15 cellular contexts compared by ENCODE assay signal in the genomic region with DNA sequence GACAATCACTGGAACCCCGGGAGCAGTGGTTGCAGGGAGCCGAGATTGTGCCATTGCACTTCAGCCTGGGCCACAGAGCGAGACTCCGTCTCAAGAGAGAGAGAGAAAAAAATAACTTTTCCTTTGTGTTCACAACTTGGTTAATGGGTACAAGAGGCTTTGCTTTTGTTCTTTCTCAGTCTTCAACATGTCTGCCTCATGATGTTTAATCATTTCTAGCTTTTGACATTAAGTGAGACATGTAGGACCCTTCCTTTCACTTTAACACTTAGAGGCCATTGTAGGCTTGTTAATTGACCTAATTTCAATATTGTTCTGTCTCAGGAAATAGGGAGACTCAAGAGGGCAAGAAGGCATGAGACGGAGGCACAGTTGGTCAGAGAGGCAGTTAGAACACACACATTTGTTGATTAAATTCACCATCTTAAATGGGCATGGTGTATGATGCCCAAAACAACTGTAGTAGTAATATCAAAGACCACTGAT.
"Had no signal": no experiment of that assay in that cellular context is flagged by ENCODE, and none has a peak within 500 bp of the region (broad histone marks: within the 10 kb centered on the region; RNA-seq: fewer than 3 reads in every experiment).

No MANE protein-coding gene starts in this region.

- H3K4me3 Mint-ChIP-seq: activated CD4-positive, alpha-beta memory T cell treated with anti-CD3 and anti-CD28 coated beads, Interleukin-2, amount 10 ng/mL, durations not matched to agents 7 days and 5 days; activated CD4-positive, alpha-beta T cell treated with anti-CD3 and anti-CD28 coated beads for 36 hours; activated naive CD4-positive, alpha-beta T cell treated with anti-CD3 and anti-CD28 coated beads, Interleukin-2, amount 50 U/mL, for 24 hours; naive thymus-derived CD8-positive, alpha-beta T cell; stimulated activated effector memory CD8-positive, alpha-beta T cell treated with anti-CD3 and anti-CD28 coated beads, Interleukin-12 subunit alpha, Interleukin-12 subunit beta, amount 100 ng/mL, for 72 hours had no signal

- H3K4me3 ChIP-seq: adrenal gland, gastrocnemius medialis, heart right ventricle, left lung, thyroid gland had no signal

- H3K9me3 Mint-ChIP-seq: activated CD4-positive, alpha-beta memory T cell treated with anti-CD3 and anti-CD28 coated beads, Interleukin-2, amount 10 ng/mL, durations not matched to agents 7 days and 5 days; activated naive CD4-positive, alpha-beta T cell treated with anti-CD3 and anti-CD28 coated beads, Interleukin-2, amount 50 U/mL, for 24 hours; naive thymus-derived CD8-positive, alpha-beta T cell; stimulated activated effector memory CD8-positive, alpha-beta T cell treated with anti-CD3 and anti-CD28 coated beads, Interleukin-12 subunit alpha, Interleukin-12 subunit beta, amount 100 ng/mL, for 72 hours had no signal

- H3K36me3 ChIP-seq: adrenal gland, gastrocnemius medialis, heart right ventricle, left lung, thyroid gland had no signal

- H3K36me3 Mint-ChIP-seq: activated naive CD4-positive, alpha-beta T cell treated with anti-CD3 and anti-CD28 coated beads, Interleukin-2, amount 50 U/mL, for 24 hours; naive thymus-derived CD8-positive, alpha-beta T cell; stimulated activated effector memory CD8-positive, alpha-beta T cell treated with anti-CD3 and anti-CD28 coated beads, Interleukin-12 subunit alpha, Interleukin-12 subunit beta, amount 100 ng/mL, for 72 hours had no signal

- ATAC-seq: activated CD4-positive, alpha-beta T cell treated with anti-CD3 and anti-CD28 coated beads for 36 hours; gastrocnemius medialis; heart right ventricle; left lung; naive thymus-derived CD8-positive, alpha-beta T cell; stimulated activated effector memory CD8-positive, alpha-beta T cell treated with anti-CD3 and anti-CD28 coated beads, Interleukin-12 subunit alpha, Interleukin-12 subunit beta, amount 100 ng/mL, for 72 hours had no signal

- H3K27me3 Mint-ChIP-seq: activated CD4-positive, alpha-beta memory T cell treated with anti-CD3 and anti-CD28 coated beads, Interleukin-2, amount 10 ng/mL, durations not matched to agents 7 days and 5 days; activated CD4-positive, alpha-beta T cell treated with anti-CD3 and anti-CD28 coated beads for 36 hours; activated naive CD4-positive, alpha-beta T cell treated with anti-CD3 and anti-CD28 coated beads, Interleukin-2, amount 50 U/mL, for 24 hours; naive thymus-derived CD8-positive, alpha-beta T cell had no signal

- H3K27me3 ChIP-seq: adrenal gland, gastrocnemius medialis, heart right ventricle, left lung, thyroid gland had no signal

- H3K27ac ChIP-seq: adrenal gland, gastrocnemius medialis, heart right ventricle, left lung, thyroid gland had no signal

- H3K27ac Mint-ChIP-seq: activated CD4-positive, alpha-beta memory T cell treated with anti-CD3 and anti-CD28 coated beads, Interleukin-2, amount 10 ng/mL, durations not matched to agents 7 days and 5 days; activated CD4-positive, alpha-beta T cell treated with anti-CD3 and anti-CD28 coated beads for 36 hours; activated naive CD4-positive, alpha-beta T cell treated with anti-CD3 and anti-CD28 coated beads, Interleukin-2, amount 50 U/mL, for 24 hours; naive thymus-derived CD8-positive, alpha-beta T cell; stimulated activated effector memory CD8-positive, alpha-beta T cell treated with anti-CD3 and anti-CD28 coated beads, Interleukin-12 subunit alpha, Interleukin-12 subunit beta, amount 100 ng/mL, for 72 hours had no signal

- DNase-seq: activated CD4-positive, alpha-beta memory T cell treated with anti-CD3 and anti-CD28 coated beads, Interleukin-2, amount 10 ng/mL, durations not matched to agents 7 days and 5 days; activated CD4-positive, alpha-beta T cell treated with anti-CD3 and anti-CD28 coated beads for 36 hours; activated effector memory CD4-positive, alpha-beta T cell treated with anti-CD3 and anti-CD28 coated beads, Interleukin-2, amount 50 U/mL, for 16 hours; activated T-cell treated with anti-CD3 and anti-CD28 coated beads, Interleukin-2, amount 50 U/mL, for 48 hours; adrenal gland; erythroblast; gastrocnemius medialis; heart right ventricle; left lung; mesenchymal stem cell; naive thymus-derived CD8-positive, alpha-beta T cell; retina had no signal

- H3K9me3 ChIP-seq: adrenal gland, gastrocnemius medialis, heart right ventricle, left lung, thyroid gland had no signal

- H3K4me1 ChIP-seq: adrenal gland, gastrocnemius medialis had no signal
